8 cellular contexts compared by ENCODE assay signal in the genomic region with DNA sequence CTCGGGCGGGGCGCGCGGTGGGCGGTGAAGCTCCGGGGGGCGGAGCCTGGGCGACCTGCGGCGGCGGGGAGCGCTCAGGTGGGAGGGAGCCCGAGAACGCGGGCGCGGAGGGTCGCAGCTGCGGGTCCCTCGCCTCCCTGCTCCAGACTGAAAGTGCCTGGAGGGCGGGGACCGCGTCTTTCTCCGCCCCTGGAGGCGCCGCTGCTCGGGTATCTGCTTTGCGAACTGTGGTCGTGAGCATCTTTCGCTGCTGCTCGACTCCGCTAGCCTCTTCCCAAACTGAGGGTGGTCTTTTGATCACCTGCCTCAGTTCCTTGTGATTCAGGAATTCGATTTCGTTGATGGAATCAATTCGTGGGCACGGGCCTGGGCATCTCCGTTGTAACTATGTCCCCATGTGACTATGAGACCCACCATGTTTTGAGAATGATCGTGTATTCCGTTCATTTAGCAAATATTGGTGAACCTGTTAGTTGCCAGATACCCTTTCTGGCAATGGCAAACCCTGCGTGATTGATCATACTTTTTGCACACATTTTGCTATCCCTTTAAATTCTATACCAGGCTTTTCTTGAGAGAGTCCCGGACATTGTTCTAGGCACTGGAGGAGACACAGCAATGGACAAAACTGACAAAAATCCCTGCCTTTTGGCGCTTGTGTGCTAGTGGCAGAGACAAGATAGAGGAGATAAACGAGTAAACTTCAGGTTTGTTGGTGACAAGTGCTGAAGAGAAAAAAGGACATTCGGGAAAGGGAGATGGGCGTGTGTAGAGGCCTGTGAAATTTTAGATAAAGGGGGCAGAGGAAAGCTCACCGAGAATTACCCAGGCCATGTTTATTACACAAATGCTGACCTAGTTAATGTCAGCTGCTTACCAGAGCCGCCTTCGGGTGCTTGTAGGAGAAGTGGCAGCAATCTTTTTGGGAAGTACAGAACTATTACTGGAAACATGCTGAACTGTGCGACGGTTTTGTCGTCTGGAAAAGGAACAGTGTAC. TPM values are rescaled to one million over a fixed set of nuclear protein-coding genes. Genes with fewer than 3 reads are reported as not detected.
A peak's percentile ranks its signal among the peaks of the same experiment; 100 is the strongest.
DNase-seq lines count a peak whose midpoint lies in the region; ATAC-seq and TF ChIP-seq lines count a peak whose summit lies in the region.

No MANE protein-coding gene starts in this region.

- H3K4me1 ChIP-seq in HCT116 (ENCODE audit: control insufficient read depth in 1 of 2, insufficient read depth in 2 of 2, low read length in 2 of 2) (peaks cover 22 to 33% of the 10 kb centered on the region in 2 experiments), skeletal muscle satellite cell (ENCODE audit: control insufficient read depth, insufficient read depth, low read length) (peaks cover 21% of the 10 kb centered on the region)

- peaks cover 96% of the 10 kb centered on the region for H3K79me2 ChIP-seq in HCT116 (ENCODE audit: insufficient read depth, low read length)

- DNase-seq in GM12864 (ENCODE audit: low read depth) (no peak), HCT116 (ENCODE audit: low read depth, low spot score) (peak; percentile 35), MG63 (peak; percentile 72), astrocyte of the hippocampus (ENCODE audit: low read depth, low spot score) (peak; percentile 82), NCI-H187 treated with DMSO at 0.1 percent for 48 hours (lab: John Stamatoyannopoulos, UW) (no peak)
- DNase-seq in T-helper 2 cell treated with Interferon-gamma antibody and Interleukin-4, amounts not matched to agents 5 μg/mL and 100 μg/mL, for 36 hours (ENCODE audit: low spot score), result peak; percentile 80

- H3K27me3 ChIP-seq in HCT116 (ENCODE audit: insufficient read depth, low read length), result no peaks in the 10 kb centered on the region
- H3K27me3 ChIP-seq in MG63, result no peaks in the 10 kb centered on the region
- H3K27me3 ChIP-seq in skeletal muscle satellite cell (ENCODE audit: control insufficient read depth, insufficient read depth, low read length), result no peaks in the 10 kb centered on the region

- peak overlapping the region; percentile 91 for H3K4me3 Mint-ChIP-seq in T-helper 2 cell treated with Interferon-gamma antibody and Interleukin-4, amounts not matched to agents 5 μg/mL and 100 μg/mL, for 36 hours

- H3K36me3 ChIP-seq in HCT116 (ENCODE audit: control insufficient read depth in 1 of 2, insufficient read depth in 2 of 2, low read length in 2 of 2) (peaks cover 24 to 27% of the 10 kb centered on the region in 2 experiments; a peak in 3 of 4 replicates), MG63 (peaks cover 42% of the 10 kb centered on the region), skeletal muscle satellite cell (ENCODE audit: insufficient read depth, low read length) (peaks cover 18% of the 10 kb centered on the region)

- peak overlapping the region; percentile 74 for H3K27ac Mint-ChIP-seq in T-helper 2 cell treated with Interferon-gamma antibody and Interleukin-4, amounts not matched to agents 5 μg/mL and 100 μg/mL, for 36 hours

- H3K27me3 Mint-ChIP-seq in T-helper 2 cell treated with Interferon-gamma antibody and Interleukin-4, amounts not matched to agents 5 μg/mL and 100 μg/mL, for 36 hours (ENCODE audit: low read depth), result no peaks in the 10 kb centered on the region

- TF ChIP-seq CTCF in GM12864 (IDR thresholded peaks at IDR 0.05; ENCODE audit: low read depth, low read length, missing control alignments) (no peak), HCT116 (IDR thresholded peaks at IDR 0.05 in 2 of 3, conservative IDR thresholded peaks at IDR 0.05 in 1 of 3; ENCODE audit: borderline replicate concordance in 1 of 3, insufficient read depth in 1 of 3, low read depth in 2 of 3, low read length in 2 of 3) (no peak)

- H3K9me3 Mint-ChIP-seq in T-helper 2 cell treated with Interferon-gamma antibody and Interleukin-4, amounts not matched to agents 5 μg/mL and 100 μg/mL, for 36 hours, result no peaks in the 10 kb centered on the region

- H3K4me3 ChIP-seq in GM12864 (ENCODE audit: low read depth, low read length) (peak overlapping the region; percentile 88), HCT116 (replicated peaks in 1 of 2; ENCODE audit: low read depth in 1 of 2, low read length in 2 of 2) (peak overlapping the region; percentile 89 to 91), MG63 (peak overlapping the region; percentile 98), iPS-11a (ENCODE audit: low read depth, low read length) (peak overlapping the region; percentile 91), skeletal muscle satellite cell (ENCODE audit: low read length) (peak overlapping the region; percentile 96)

- no peak for TF ChIP-seq POLR2A in HCT116 (IDR thresholded peaks at IDR 0.05; ENCODE audit: borderline replicate concordance, extremely low read depth, insufficient read depth, insufficient read length)

- no peaks in the 10 kb centered on the region for H3K9me3 ChIP-seq in HCT116 (ENCODE audit: control insufficient read depth in 1 of 2, insufficient read depth in 1 of 2, low read depth in 1 of 2, low read length in 2 of 2)
- H3K9me3 ChIP-seq in MG63, result no peaks in the 10 kb centered on the region
- no peaks in the 10 kb centered on the region for H3K9me3 ChIP-seq in skeletal muscle satellite cell (replicated peaks; ENCODE audit: low read length)

- intact Hi-C loops in HCT116 (cut with micrococcal nuclease), result loop anchor here (1.0 kb wide), 1 partner anchor 92 kb away; no protein-coding TSS in a partner anchor

- peaks cover 43% of the 10 kb centered on the region for H3K4me1 Mint-ChIP-seq in T-helper 2 cell treated with Interferon-gamma antibody and Interleukin-4, amounts not matched to agents 5 μg/mL and 100 μg/mL, for 36 hours (ENCODE audit: low read depth)

- H4K20me1 ChIP-seq in HCT116 (ENCODE audit: insufficient read depth), result peaks cover 21% of the 10 kb centered on the region; the same call in 1 of the 2 replicates

- H3K36me3 Mint-ChIP-seq in T-helper 2 cell treated with Interferon-gamma antibody and Interleukin-4, amounts not matched to agents 5 μg/mL and 100 μg/mL, for 36 hours (ENCODE audit: low read depth), result peaks cover 37% of the 10 kb centered on the region

- POLR2A ChIA-PET in HCT116 (lab: Charles Lee), result interaction anchor here (0.8 kb wide), 1 partner anchor 8 kb away, joined by 3 read pairs; no protein-coding TSS in a partner anchor

- H3K9me2 ChIP-seq in HCT116 (ENCODE audit: insufficient read depth), result no peaks in the 10 kb centered on the region

- peak overlapping the region; percentile 88 for H3K4me2 ChIP-seq in HCT116 (ENCODE audit: low read length)
- peak overlapping the region; percentile 93 for H3K4me2 ChIP-seq in skeletal muscle satellite cell (ENCODE audit: low read length)

- no peak overlapping the region for H2AFZ ChIP-seq in HCT116 (ENCODE audit: low read depth, low read length, poor library complexity, severe bottlenecking)

- H3K27ac ChIP-seq in HCT116 (ENCODE audit: low read depth, low read length), result peak overlapping the region; percentile 97

- peak; percentile 71 for ATAC-seq in HCT116

- CTCF ChIA-PET in HCT116 (lab: Charles Lee), result interaction anchor here (0.7 kb wide), 1 partner anchor 16 kb away, joined by 3 read pairs; no protein-coding TSS in a partner anchor

- no peak for TF ChIP-seq RAD21 in HCT116 (IDR thresholded peaks at IDR 0.05; ENCODE audit: low read depth)

- RAD21 ChIA-PET in HCT116 (lab: Charles Lee; ENCODE audit: low non-redundant PET in 1 of 2, low total read pairs in 2 of 2, uncharacterized antibody in 2 of 2, unreplicated experiment in 2 of 2), result no interaction called here

- TSS peak; percentile 49 for BruUV-seq in HCT116 (replicated peaks; lab: Mats Ljungman, UMichigan)

- peak overlapping the region; percentile 90 for H3K9ac ChIP-seq in HCT116 (ENCODE audit: low read length)
- H3K9ac ChIP-seq in skeletal muscle satellite cell (ENCODE audit: low read depth, low read length), result peak overlapping the region; percentile 98

TF ChIP-seq in HCT116, 20 proteins besides CTCF, POLR2A, EP300 and RAD21:
- TF ChIP-seq, protein P1, sequence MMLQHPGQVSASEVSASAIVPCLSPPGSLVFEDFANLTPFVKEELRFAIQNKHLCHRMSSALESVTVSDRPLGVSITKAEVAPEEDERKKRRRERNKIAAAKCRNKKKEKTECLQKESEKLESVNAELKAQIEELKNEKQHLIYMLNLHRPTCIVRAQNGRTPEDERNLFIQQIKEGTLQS (IDR thresholded peaks at IDR 0.05), result no peak
- TF ChIP-seq EZH2phosphoT487 (IDR thresholded peaks at IDR 0.05; ENCODE audit: borderline replicate concordance) (no peak), POLR2AphosphoS5 (IDR thresholded peaks at IDR 0.05; ENCODE audit: low read depth, low read length) (0 out of 2 replicates have a peak, but pooled peaks have one; percentile 16), CBX3 (IDR thresholded peaks at IDR 0.05; ENCODE audit: low read depth) (no peak), ZFX (IDR thresholded peaks at IDR 0.05) (peak; percentile 88), YY1 (IDR thresholded peaks at IDR 0.05; ENCODE audit: extremely low read depth, insufficient replicate concordance, low read depth, low read length) (no peak), SIN3A (IDR thresholded peaks at IDR 0.05; ENCODE audit: low read depth) (0 out of 2 replicates have a peak, but pooled peaks have one; percentile 11)

RNA-seq across cellular contexts. Expression of a gene that starts 0.9 kb away (rescaled TPM):
- 92.6 TPM for total RNA-seq in HCT116 (2021; ENCODE audit: unreplicated experiment)
- 29.8 and 41.2 TPM in 2 replicates for polyA plus RNA-seq in HCT116 (2012)
- 113 and 161 TPM in 2 replicates for total RNA-seq in MG63 (2014; rRNA removed; shearing (Covaris generic); ENCODE audit: low replicate concordance)
- total RNA-seq in skeletal muscle satellite cell (2012; rRNA removed), result 43.2 and 52.2 TPM in 2 replicates

RNA-seq across cellular contexts. Expression of a gene that starts 1.4 kb away (rescaled TPM):
- 27.3 TPM for total RNA-seq in HCT116 (2021; ENCODE audit: unreplicated experiment)
- 7.3 and 9.3 TPM in 2 replicates for polyA plus RNA-seq in HCT116 (2012)
- 4.8 and 8.9 TPM in 2 replicates for total RNA-seq in MG63 (2014; rRNA removed; shearing (Covaris generic); ENCODE audit: low replicate concordance)
- total RNA-seq in skeletal muscle satellite cell (2012; rRNA removed), result 5.6 and 6.6 TPM in 2 replicates

Comparison
In these comparisons a context has a peak if more than half of its experiments do, and no peak if none do; other contexts are left out.
1. DNase-seq: peak in HCT116 (single experiment), MG63 (single experiment), T-helper 2 cell treated with Interferon-gamma antibody and Interleukin-4, amounts not matched to agents 5 μg/mL and 100 μg/mL, for 36 hours (single experiment) and astrocyte of the hippocampus (single experiment); none in GM12864 (single experiment) and NCI-H187 treated with DMSO at 0.1 percent for 48 hours (single experiment).
2. Peak in every context shown above with its lines, with median percentiles within 50 percentile points of each other: H3K4me3 ChIP-seq.